In the genomic region with DNA sequence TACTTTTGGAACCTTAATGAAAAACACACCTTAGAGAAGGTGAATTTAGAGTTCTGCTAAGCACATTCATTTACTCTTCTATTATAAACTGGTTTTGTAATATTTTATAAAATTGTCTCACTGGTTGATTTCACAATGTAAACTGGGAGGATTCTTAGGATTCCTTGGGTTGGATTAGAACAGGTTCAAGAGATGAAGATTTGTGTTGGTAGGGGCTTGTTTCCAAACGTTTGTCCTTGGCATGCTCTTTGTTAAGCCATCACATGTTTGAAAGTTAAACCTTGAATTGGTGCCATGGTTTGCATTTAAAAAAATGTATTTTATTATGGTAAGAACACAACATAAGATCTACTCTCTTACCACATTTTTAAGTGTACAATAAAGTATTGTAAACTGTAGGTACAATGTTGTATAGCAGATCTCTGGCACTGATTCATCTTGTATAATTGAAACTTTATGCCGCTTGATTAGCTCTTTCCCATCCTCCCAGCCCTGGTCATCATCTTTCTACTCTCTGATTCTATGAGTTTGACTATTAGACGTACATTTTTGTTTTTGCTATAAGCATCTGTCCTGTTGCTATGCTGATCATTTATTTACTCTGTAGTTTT, we compare ENCODE assay signal across 15 cellular contexts. TPM values are rescaled to one million over a fixed set of nuclear protein-coding genes. Genes with fewer than 3 reads are reported as not detected.
DNase-seq lines count a peak whose midpoint lies in the region; ATAC-seq and TF ChIP-seq lines count a peak whose summit lies in the region.
"Had no signal": no experiment of that assay in that cellular context is flagged by ENCODE, and none has a peak within 500 bp of the region (broad histone marks: within the 10 kb centered on the region; RNA-seq: fewer than 3 reads in every experiment).

No MANE protein-coding gene starts in this region.

- H3K4me1 ChIP-seq in adipocyte (ENCODE audit: control insufficient read depth, insufficient read depth, low read length) = peaks cover 65% of the 10 kb centered on the region
- H3K4me1 ChIP-seq in heart left ventricle = peaks cover 0 to 48% (median 22%) of the 10 kb centered on the region in 12 donors

- H3K36me3 ChIP-seq in adipocyte (ENCODE audit: control insufficient read depth, insufficient read depth, low read length, severe bottlenecking) (no peaks in the 10 kb centered on the region), heart left ventricle (no peaks in the 10 kb centered on the region)

- DNase-seq in AG10803 (ENCODE audit: low read depth) (peak; percentile 78), adipocyte (ENCODE audit: low read depth) (peak; percentile 29), fibroblast of the aortic adventitia (ENCODE audit: low read depth) (peak; percentile 42), sciatic nerve (ENCODE audit: low spot score) (no peak), heart left ventricle (no peak), kidney tubule cell (ENCODE audit: low spot score) (no peak)
- DNase-seq in effector CD4-positive, alpha-beta T cell = no peak
- DNase-seq: CD4-positive, CD25-positive, alpha-beta regulatory T cell; NCI-H1694; NCI-H2107; NCI-H446 treated with DMSO at 0.1 percent for 48 hours; NCI-H774; SHP77 had no signal

- 60 to 66% (median 62%) methylated on average over 3 of the region's 3 CpGs for WGBS in heart left ventricle, 4 donors

- peak overlapping the region; percentile 78 for H3K9ac ChIP-seq in adipocyte (ENCODE audit: low read length)

- no peaks in the 10 kb centered on the region for H3K27me3 ChIP-seq in adipocyte (replicated peaks; ENCODE audit: control insufficient read depth, insufficient read depth, low read length)
- H3K27me3 ChIP-seq in heart left ventricle = no peaks in the 10 kb centered on the region

- H3K9me3 ChIP-seq in adipocyte (ENCODE audit: control insufficient read depth, low read length) (no peaks in the 10 kb centered on the region), heart left ventricle (no peaks in the 10 kb centered on the region)

- peak; percentile 10 for ATAC-seq in sciatic nerve
- no peak for ATAC-seq in heart left ventricle
- ATAC-seq: GM23338, K562 had no signal

- TF ChIP-seq POLR2A in heart left ventricle (IDR thresholded peaks at IDR 0.05) = no peak

- TF ChIP-seq CTCF in AG10803 (conservative IDR thresholded peaks at IDR 0.05; ENCODE audit: low read length) (no peak), fibroblast of the aortic adventitia (IDR thresholded peaks at IDR 0.05; ENCODE audit: insufficient read depth, low read length) (no peak), heart left ventricle (IDR thresholded peaks at IDR 0.05) (no peak)

- H3K4me3 ChIP-seq in AG10803 (ENCODE audit: low read length) (no peak overlapping the region), adipocyte (ENCODE audit: low read length) (peak overlapping the region; percentile 64), fibroblast of the aortic adventitia (ENCODE audit: low read depth, low read length) (no peak overlapping the region), heart left ventricle (no peak overlapping the region)
- H3K4me3 ChIP-seq: GM23338, K562 had no signal

- H3K27ac ChIP-seq in heart left ventricle = no peak overlapping the region

- intact Hi-C loops in sciatic nerve (cut with DNase I) (no loop called here), heart left ventricle (cut with DNase I) (no loop called here)

RNA-seq across cellular contexts. Expression of a gene that starts 9.6 kb away (rescaled TPM):
- 135 and 145 TPM in 2 replicates for total RNA-seq in fibroblast of the aortic adventitia (ENCODE audit: low replicate concordance)
- total RNA-seq in sciatic nerve = 107 TPM
- 100 to 1,000 TPM in 1 of 9 donors, 10 to 100 TPM in 8; 77.2 to 105 (median 87.0) TPM for total RNA-seq in heart left ventricle
- polyA plus RNA-seq in heart left ventricle = 10 to 100 TPM; 11.8 to 45.0 TPM

RNA-seq across cellular contexts. Expression of a gene that starts 9.8 kb away (rescaled TPM):
- total RNA-seq in fibroblast of the aortic adventitia (ENCODE audit: low replicate concordance) = 11.1 and 19.5 TPM in 2 replicates
- total RNA-seq in sciatic nerve = 9.4 TPM
- 1 to 10 TPM; 1.4 to 4.6 (median 2.4) TPM for total RNA-seq in heart left ventricle
- polyA plus RNA-seq in heart left ventricle = 1 to 10 TPM in 1 of 2 donors, under 1 TPM in 1; 0.69 to 1.4 TPM

Comparison
In these comparisons a context has a peak if more than half of its experiments do, and no peak if none do; other contexts are left out.
1. DNase-seq: peak in AG10803 (single experiment), adipocyte (single experiment) and fibroblast of the aortic adventitia (single experiment); none in sciatic nerve (single experiment), effector CD4-positive, alpha-beta T cell (single experiment), heart left ventricle (0 of 5) and kidney tubule cell (single experiment).